In genomic region chr19:52269338-52270261, GRCh38 we compare ENCODE assay signal across 8 cellular contexts. TPM values are rescaled to one million over a fixed set of nuclear protein-coding genes. Genes with fewer than 3 reads are reported as not detected.
DNase-seq lines count a peak whose midpoint lies in the region; ATAC-seq and TF ChIP-seq lines count a peak whose summit lies in the region.

ZNF766 (plus strand) TSS chr19:52269587; CDS start chr19:52269614, 27 bp downstream.

- H3K4me3 ChIP-seq in DND-41 (ENCODE audit: low read depth in 1 of 2, low read length in 2 of 2) (peak within 1 kb of the TSS; percentile 87 to 94), LNCaP clone FGC (ENCODE audit: low read depth, low read length) (peak within 1 kb of the TSS; percentile 90), fibroblast of mammary gland (ENCODE audit: control insufficient read depth, low read depth, low read length) (peak within 1 kb of the TSS; percentile 81)

- H3K4me2 ChIP-seq in DND-41 (ENCODE audit: insufficient read depth, low read length): peak within 1 kb of the TSS; percentile 65

- ATAC-seq in DND-41 (ENCODE audit: insufficient read depth, low read depth): peak; percentile 94
- peak; percentile 99 for ATAC-seq in activated T-helper 17 cell treated with anti-CD3 and anti-CD28 coated beads, Interleukin-2, amount 50 U/mL, for 72 hours (replicated peaks)
- ATAC-seq in naive thymus-derived CD8-positive, alpha-beta T cell: peak; percentile 94 to 97

- DNase-seq in DND-41 (peak; percentile 98), GOT3 (lab: John Stamatoyannopoulos, UW) (peak; percentile 81), LNCaP clone FGC (ENCODE audit: low read depth) (peak; percentile 92), RWPE1 (ENCODE audit: low spot score) (peak; percentile 93), fibroblast of mammary gland (ENCODE audit: low read depth) (peak; percentile 91)
- peak; percentile 95 to 97 (median 96) for DNase-seq in naive thymus-derived CD8-positive, alpha-beta T cell
- peak; percentile 90 to 96 (median 94) for DNase-seq in stimulated activated naive CD4-positive, alpha-beta T cell (lab: John Stamatoyannopoulos, UW)

- peak within 1 kb of the TSS; percentile 87 for H2AFZ ChIP-seq in DND-41 (ENCODE audit: low read depth, low read length)

- CTCF ChIA-PET in RWPE1 (lab: Yijun Ruan, JAX): no interaction called here

- peak within 1 kb of the TSS; percentile 93 for H3K9ac ChIP-seq in DND-41 (ENCODE audit: low read depth, low read length)

- TF ChIP-seq CTCF in DND-41 (IDR thresholded peaks at IDR 0.05; ENCODE audit: borderline replicate concordance, extremely low read depth, low read length, poor library complexity, severe bottlenecking): no peak
- TF ChIP-seq CTCF in LNCaP clone FGC (IDR thresholded peaks at IDR 0.05; ENCODE audit: control insufficient read depth, extremely low read depth, insufficient read depth): no peak
- TF ChIP-seq CTCF in RWPE1 (conservative IDR thresholded peaks at IDR 0.05; ENCODE audit: low read depth): no peak
- no peak for TF ChIP-seq CTCF in fibroblast of mammary gland (conservative IDR thresholded peaks at IDR 0.05; ENCODE audit: control insufficient read depth, insufficient read depth, low read depth, low read length)

- peaks cover 53% of the 10 kb centered on the region for H3K36me3 Mint-ChIP-seq in activated T-helper 17 cell treated with anti-CD3 and anti-CD28 coated beads, Interleukin-2, amount 50 U/mL, for 72 hours (ENCODE audit: low read depth)
- peaks cover 34 to 43% (median 34%) of the 10 kb centered on the region in 3 donors for H3K36me3 Mint-ChIP-seq in naive thymus-derived CD8-positive, alpha-beta T cell

- H3K4me3 Mint-ChIP-seq in activated T-helper 17 cell treated with anti-CD3 and anti-CD28 coated beads, Interleukin-2, amount 50 U/mL, for 72 hours: peak within 1 kb of the TSS; percentile 95
- peak within 1 kb of the TSS; percentile 91 to 100 (median 98) for H3K4me3 Mint-ChIP-seq in naive thymus-derived CD8-positive, alpha-beta T cell

- peaks cover 56% of the 10 kb centered on the region for H3K79me2 ChIP-seq in DND-41 (ENCODE audit: insufficient read depth, low read length)

- peaks cover 23% of the 10 kb centered on the region for H4K20me1 ChIP-seq in DND-41 (ENCODE audit: insufficient read depth, low read length)

- peaks cover 42% of the 10 kb centered on the region for H3K36me3 ChIP-seq in DND-41 (ENCODE audit: insufficient read depth, low read length)

- peak within 1 kb of the TSS; percentile 91 for H3K27ac Mint-ChIP-seq in activated T-helper 17 cell treated with anti-CD3 and anti-CD28 coated beads, Interleukin-2, amount 50 U/mL, for 72 hours
- H3K27ac Mint-ChIP-seq in naive thymus-derived CD8-positive, alpha-beta T cell: peak within 1 kb of the TSS; percentile 95 to 99 (median 98)

- no peaks in the 10 kb centered on the region for H3K9me3 ChIP-seq in DND-41 (ENCODE audit: insufficient read depth, low read length, severe bottlenecking)

- peaks cover 11% of the 10 kb centered on the region for H3K9me3 Mint-ChIP-seq in activated T-helper 17 cell treated with anti-CD3 and anti-CD28 coated beads, Interleukin-2, amount 50 U/mL, for 72 hours
- H3K9me3 Mint-ChIP-seq in naive thymus-derived CD8-positive, alpha-beta T cell: peaks cover 0 to 41% (median 27%) of the 10 kb centered on the region in 9 donors

- H3K27ac ChIP-seq in DND-41 (ENCODE audit: low read length) (peak within 1 kb of the TSS; percentile 91), RWPE1 (peak within 1 kb of the TSS; percentile 93)

- peaks cover 33% of the 10 kb centered on the region for H3K4me1 Mint-ChIP-seq in activated T-helper 17 cell treated with anti-CD3 and anti-CD28 coated beads, Interleukin-2, amount 50 U/mL, for 72 hours
- peaks cover 27 to 46% (median 41%) of the 10 kb centered on the region in 4 donors for H3K4me1 Mint-ChIP-seq in naive thymus-derived CD8-positive, alpha-beta T cell

- peaks cover 42% of the 10 kb centered on the region for H3K4me1 ChIP-seq in DND-41 (ENCODE audit: insufficient read depth, low read length)

- H3K27me3 ChIP-seq in DND-41 (ENCODE audit: insufficient read depth, low read length, poor library complexity): no peaks in the 10 kb centered on the region

- POLR2A ChIA-PET in RWPE1 (lab: Yijun Ruan, JAX; ENCODE audit: low non-redundant PET): no interaction called here
- POLR2A ChIA-PET in naive thymus-derived CD8-positive, alpha-beta T cell (lab: Charles Lee): interaction anchor here (0.6 to 1.5 kb wide), 6 partner anchors 29 to 1080 kb away, joined by 3 read pairs; partner anchors contain the start of genes ZNF808 and ZNF880

- H3K27me3 Mint-ChIP-seq in activated T-helper 17 cell treated with anti-CD3 and anti-CD28 coated beads, Interleukin-2, amount 50 U/mL, for 72 hours: no peaks in the 10 kb centered on the region
- no peaks in the 10 kb centered on the region for H3K27me3 Mint-ChIP-seq in naive thymus-derived CD8-positive, alpha-beta T cell

RNA-seq across cellular contexts. Expression of gene ZNF766, which starts in this region (rescaled TPM):
- 10 to 100 TPM; 18.4 to 31.4 TPM for total RNA-seq in activated T-helper 17 cell treated with anti-CD3 and anti-CD28 coated beads, Interleukin-2, amount 50 U/mL, for 72 hours
- total RNA-seq in naive thymus-derived CD8-positive, alpha-beta T cell: 10 to 100 TPM; 61.0 to 67.2 TPM
- polyA plus RNA-seq in naive thymus-derived CD8-positive, alpha-beta T cell: 10 to 100 TPM; 49.6 to 70.5 (median 61.8) TPM

Comparison
In these comparisons a context has a peak if more than half of its experiments do, and no peak if none do; other contexts are left out.
1. Peak in every context shown above with its lines: DNase-seq, ATAC-seq, H3K4me3 ChIP-seq and H3K27ac ChIP-seq.